Comparison of ENCODE assay signal across 1 cellular context in the genomic region with DNA sequence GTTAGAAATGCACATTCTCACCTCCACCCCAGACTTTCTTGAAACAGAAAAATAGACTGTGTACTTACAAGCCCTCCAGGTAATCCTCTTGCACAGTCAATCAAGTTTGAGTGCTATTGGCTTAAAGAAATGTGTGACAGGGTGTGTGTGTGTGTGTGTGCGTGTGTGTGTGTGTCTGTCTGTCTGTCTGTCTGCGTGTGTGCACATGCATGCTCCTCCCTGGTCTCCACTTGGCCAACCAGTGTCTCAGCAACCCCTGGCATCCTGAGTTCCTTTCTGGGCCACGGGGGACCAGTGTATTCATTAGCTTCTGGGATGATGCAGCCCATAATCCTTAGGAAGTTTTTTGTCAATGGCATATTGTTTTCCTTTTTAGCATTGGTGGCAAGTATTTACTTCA.
TF ChIP-seq lines count a peak whose summit lies in the region.

No MANE protein-coding gene starts in this region.

TF ChIP-seq in endothelial cell of umbilical vein, 7 proteins besides CTCF, POLR2A, EP300 and RAD21 (continued from another document):
- TF ChIP-seq, protein P1, sequence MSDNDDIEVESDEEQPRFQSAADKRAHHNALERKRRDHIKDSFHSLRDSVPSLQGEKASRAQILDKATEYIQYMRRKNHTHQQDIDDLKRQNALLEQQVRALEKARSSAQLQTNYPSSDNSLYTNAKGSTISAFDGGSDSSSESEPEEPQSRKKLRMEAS (IDR thresholded peaks at IDR 0.05; ENCODE audit: insufficient read depth, insufficient read length): no peak
- TF ChIP-seq EZH2 (IDR thresholded peaks at IDR 0.05; ENCODE audit: borderline replicate concordance, low read depth, low read length, severe bottlenecking): no peak
- TF ChIP-seq MYC (IDR thresholded peaks at IDR 0.05; ENCODE audit: low read depth, low read length): no peak
- no peak for TF ChIP-seq JUN (IDR thresholded peaks at IDR 0.05; ENCODE audit: borderline replicate concordance, insufficient read depth, insufficient read length, low read depth)
- TF ChIP-seq FOS (IDR thresholded peaks at IDR 0.05; ENCODE audit: borderline replicate concordance, insufficient read depth, low read length): no peak
- no peak for TF ChIP-seq POLR2AphosphoS5 (IDR thresholded peaks at IDR 0.05; ENCODE audit: insufficient read depth, low read depth, low read length)
